In the genomic region with DNA sequence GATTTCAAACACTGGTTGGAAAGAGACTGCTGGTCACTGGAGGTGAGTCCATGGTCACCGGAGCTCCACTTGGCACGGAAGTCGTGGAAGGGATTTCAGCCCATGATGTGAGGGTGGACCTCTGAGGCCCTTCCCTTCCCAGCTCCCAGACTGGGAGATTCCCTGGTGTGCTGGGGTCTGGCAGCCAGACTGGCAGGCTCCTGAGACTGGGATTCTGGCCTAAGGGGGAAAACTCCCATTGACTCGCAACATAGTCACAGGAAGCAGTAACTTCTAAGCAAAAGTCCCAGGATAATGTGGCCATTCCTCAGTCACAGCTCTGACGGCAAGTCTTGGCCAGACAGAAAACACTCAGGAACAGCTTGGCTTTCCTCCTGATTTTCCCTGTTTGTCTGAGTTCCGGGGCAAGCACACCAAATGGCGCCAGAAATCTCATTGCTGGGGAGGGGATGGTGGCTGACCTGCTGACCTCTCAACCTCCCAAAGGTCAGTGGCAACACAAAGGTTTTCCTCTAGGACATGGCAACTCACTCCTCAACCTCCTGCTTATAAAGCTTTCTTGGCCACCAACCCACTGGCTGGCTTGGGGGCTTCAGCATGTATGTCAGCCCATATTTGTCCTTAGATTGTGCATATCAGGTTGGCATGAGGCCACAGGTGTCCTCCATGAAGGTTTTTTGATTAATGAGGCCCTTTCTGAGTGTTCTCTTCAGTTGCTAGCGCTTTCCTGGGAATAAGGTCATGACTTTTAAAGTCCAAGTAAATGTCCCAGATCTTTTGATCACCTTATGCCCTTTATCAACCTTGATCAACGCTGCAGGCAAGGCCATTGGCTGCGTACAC, we compare ENCODE assay signal across 11 cellular contexts.
DNase-seq lines count a peak whose midpoint lies in the region; ATAC-seq, FAIRE-seq and TF ChIP-seq lines count a peak whose summit lies in the region.
"Had no signal": no experiment of that assay in that cellular context is flagged by ENCODE, and none has a peak within 500 bp of the region (broad histone marks: within the 10 kb centered on the region; RNA-seq: fewer than 3 reads in every experiment).

No MANE protein-coding gene starts in this region.

- 64 to 76% (median 65%) methylated on average over 10 of the region's 10 CpGs for WGBS in ovary, 3 donors

- H3K27ac ChIP-seq in tibial artery (peak overlapping the region; percentile 66 to 72), ovary (no peak overlapping the region)

- H3K27me3 ChIP-seq in tibial artery (no peaks in the 10 kb centered on the region), ovary (no peaks in the 10 kb centered on the region)
- H3K27me3 ChIP-seq: transverse colon had no signal

- H3K36me3 ChIP-seq in tibial artery (no peaks in the 10 kb centered on the region), ovary (no peaks in the 10 kb centered on the region)
- H3K36me3 ChIP-seq: transverse colon had no signal

- ATAC-seq in left lobe of liver: peak; percentile 20
- no peak for ATAC-seq in activated CD4-positive, CD25-positive, alpha-beta regulatory T cell treated with anti-CD3 and anti-CD28 coated beads, Interleukin-2, amount 50 U/mL, for 24 hours

- DNase-seq in NCI-H226 (peak; percentile 46), dermis blood vessel endothelial cell (peak; percentile 68), left lobe of liver (ENCODE audit: low spot score) (no peak), tibial artery (peak; percentile 38 to 76), ovary (no peak), frontal cortex (ENCODE audit: low spot score in 2 of 2) (no peak)
- DNase-seq: amniotic stem cell, NCI-H1048, transverse colon had no signal

- H3K4me1 ChIP-seq in tibial artery (peaks cover 0 to 64% (median 33%) of the 10 kb centered on the region in 4 donors), ovary (ENCODE audit: insufficient read depth) (peaks cover 26% of the 10 kb centered on the region)

- H3K4me3 ChIP-seq in tibial artery (no peak overlapping the region), ovary (no peak overlapping the region)
- H3K4me3 ChIP-seq: transverse colon had no signal

- H3K9me3 ChIP-seq in tibial artery: no peaks in the 10 kb centered on the region
- no peaks in the 10 kb centered on the region for H3K9me3 ChIP-seq in ovary
- H3K9me3 ChIP-seq: Caco-2, transverse colon had no signal

- no peak for FAIRE-seq in frontal cortex (lab: Jason Lieb, UNC)

- TF ChIP-seq EP300 in ovary (IDR thresholded peaks at IDR 0.05): no peak

- TF ChIP-seq POLR2A in ovary (IDR thresholded peaks at IDR 0.05): no peak

- TF ChIP-seq CTCF in tibial artery (IDR thresholded peaks at IDR 0.05) (no peak), ovary (IDR thresholded peaks at IDR 0.05) (no peak)

- intact Hi-C loops in tibial artery (cut with DNase I; ENCODE audit: low total_unique reads): no loop called here
- intact Hi-C loops in ovary (cut with DNase I): no loop called here

Comparison
In these comparisons a context has a peak if more than half of its experiments do, and no peak if none do; other contexts are left out.
1. DNase-seq: peak in NCI-H226 (single experiment), dermis blood vessel endothelial cell (single experiment) and tibial artery (2 of 2); none in left lobe of liver (single experiment), ovary (0 of 5) and frontal cortex (0 of 2).
2. H3K27ac ChIP-seq: peak in tibial artery (2 of 2); none in ovary (0 of 2).